Comparison of ENCODE assay signal across 26 cellular contexts in the genomic region with DNA sequence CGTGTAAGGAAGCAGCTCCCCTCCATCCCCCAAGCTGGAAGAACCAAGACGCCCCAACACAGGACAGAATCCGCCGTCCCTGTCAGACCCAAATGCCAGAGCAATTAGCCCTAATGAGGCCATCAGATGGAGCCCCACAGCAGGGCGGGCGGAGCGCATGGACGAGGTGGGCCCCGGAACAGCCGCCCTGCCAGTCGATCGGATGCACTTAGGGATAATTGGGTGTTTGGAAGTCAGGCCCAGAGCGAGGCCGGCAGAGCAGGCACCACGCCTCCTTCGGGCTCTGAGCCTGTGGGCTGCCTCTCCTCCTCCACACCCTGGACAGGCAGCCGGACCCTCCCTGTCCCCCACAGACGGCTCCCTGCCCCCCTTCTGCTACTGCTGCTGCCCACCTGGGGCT. TPM values are rescaled to one million over a fixed set of nuclear protein-coding genes. Genes with fewer than 3 reads are reported as not detected.
"Had no signal": no experiment of that assay in that cellular context is flagged by ENCODE, and none has a peak within 500 bp of the region (broad histone marks: within the 10 kb centered on the region; RNA-seq: fewer than 3 reads in every experiment).

No MANE protein-coding gene starts in this region.

- H3K27me3 Mint-ChIP-seq: activated B cell treated with CpG ODN at 0.5 μM for 24 hours; activated CD4-positive, alpha-beta T cell treated with anti-CD3 and anti-CD28 coated beads, Interleukin-2, amount 10 ng/mL, durations not matched to agents 24 days and 14 days; activated CD8-positive, alpha-beta memory T cell treated with anti-CD3 and anti-CD28 coated beads, Interleukin-2, amount 10 ng/mL, durations not matched to agents 7 days and 5 days; activated naive CD8-positive, alpha-beta T cell; activated T-cell treated with anti-CD3 and anti-CD28 coated beads, Interleukin-2, amount 50 U/mL, for 24 hours; central memory CD8-positive, alpha-beta T cell; T-helper 17 cell had no signal

- H3K4me3 Mint-ChIP-seq: activated B cell treated with CpG ODN at 0.5 μM for 24 hours; activated CD4-positive, alpha-beta T cell treated with anti-CD3 and anti-CD28 coated beads, Interleukin-2, amount 10 ng/mL, durations not matched to agents 24 days and 14 days; activated CD8-positive, alpha-beta memory T cell treated with anti-CD3 and anti-CD28 coated beads, Interleukin-2, amount 10 ng/mL, durations not matched to agents 7 days and 5 days; activated naive CD8-positive, alpha-beta T cell; activated T-cell treated with anti-CD3 and anti-CD28 coated beads, Interleukin-2, amount 50 U/mL, for 24 hours; activated T-helper 1 cell treated with anti-CD3 and anti-CD28 coated beads, Interleukin-12 subunit alpha, Interleukin-12 subunit beta, Interleukin-2, Interleukin-4 antibody, amounts not matched to agents 30 ng/mL and 10 ng/mL and 1 ng/mL, durations not matched to agents 14 hours and 24 hours and 36 hours; central memory CD8-positive, alpha-beta T cell; T-helper 17 cell had no signal

- ATAC-seq: activated CD8-positive, alpha-beta memory T cell treated with anti-CD3 and anti-CD28 coated beads, Interleukin-2, amount 10 ng/mL, durations not matched to agents 7 days and 5 days; T-helper 17 cell had no signal

- H3K9me3 Mint-ChIP-seq: activated B cell treated with CpG ODN at 0.5 μM for 24 hours; activated CD4-positive, alpha-beta T cell treated with anti-CD3 and anti-CD28 coated beads, Interleukin-2, amount 10 ng/mL, durations not matched to agents 24 days and 14 days; activated T-cell treated with anti-CD3 and anti-CD28 coated beads, Interleukin-2, amount 50 U/mL, for 24 hours; activated T-helper 1 cell treated with anti-CD3 and anti-CD28 coated beads, Interleukin-12 subunit alpha, Interleukin-12 subunit beta, Interleukin-2, Interleukin-4 antibody, amounts not matched to agents 30 ng/mL and 10 ng/mL and 1 ng/mL, durations not matched to agents 14 hours and 24 hours and 36 hours; central memory CD8-positive, alpha-beta T cell had no signal

- H3K4me1 ChIP-seq: Peyer's patch had no signal

- H3K36me3 Mint-ChIP-seq: activated CD8-positive, alpha-beta memory T cell treated with anti-CD3 and anti-CD28 coated beads, Interleukin-2, amount 10 ng/mL, durations not matched to agents 7 days and 5 days; activated naive CD8-positive, alpha-beta T cell; brain had no signal

- H3K4me1 Mint-ChIP-seq: activated B cell treated with CpG ODN at 0.5 μM for 24 hours; activated CD4-positive, alpha-beta T cell treated with anti-CD3 and anti-CD28 coated beads, Interleukin-2, amount 10 ng/mL, durations not matched to agents 24 days and 14 days; activated CD8-positive, alpha-beta memory T cell treated with anti-CD3 and anti-CD28 coated beads, Interleukin-2, amount 10 ng/mL, durations not matched to agents 7 days and 5 days; central memory CD8-positive, alpha-beta T cell had no signal

- H3K27ac ChIP-seq: Peyer's patch had no signal

- H3K4me3 ChIP-seq: MG63, Peyer's patch had no signal

- DNase-seq: activated B cell treated with CpG ODN at 0.5 μM for 24 hours; activated CD4-positive, alpha-beta T cell treated with anti-CD3 and anti-CD28 coated beads for 1 hour; activated CD4-positive, alpha-beta T cell treated with anti-CD3 and anti-CD28 coated beads, Interleukin-2, amount 10 ng/mL, durations not matched to agents 24 days and 14 days; activated CD4-positive, alpha-beta T cell treated with anti-CD3 and anti-CD28 coated beads, Interleukin-2, amount 50 U/mL, for 48 hours; activated CD8-positive, alpha-beta memory T cell treated with anti-CD3 and anti-CD28 coated beads, Interleukin-2, amount 10 ng/mL, durations not matched to agents 7 days and 5 days; activated effector memory CD4-positive, alpha-beta T cell treated with Interleukin-2 at 50 U/mL for 16 hours; activated naive CD4-positive, alpha-beta T cell treated with Interleukin-2 at 50 U/mL for 16 hours; activated T-cell treated with anti-CD3 and anti-CD28 coated beads, Interleukin-2, amount 50 U/mL, for 24 hours; amygdala; MG63; MV-4-11; NCI-H1092 treated with DMSO at 0.1 percent for 48 hours; NCI-H1417 treated with DMSO at 0.1 percent for 48 hours; NCI-H187; NCI-H2081; NCI-H345; NCI-H510A treated with DMSO at 0.1 percent for 48 hours; Peyer's patch; SIG-M5; T-helper 17 cell; T-helper 9 cell had no signal

- H3K27me3 ChIP-seq: MG63, Peyer's patch had no signal

- H3K36me3 ChIP-seq: MG63, Peyer's patch had no signal

- H3K27ac Mint-ChIP-seq: activated CD4-positive, alpha-beta T cell treated with anti-CD3 and anti-CD28 coated beads, Interleukin-2, amount 10 ng/mL, durations not matched to agents 24 days and 14 days; activated CD8-positive, alpha-beta memory T cell treated with anti-CD3 and anti-CD28 coated beads, Interleukin-2, amount 10 ng/mL, durations not matched to agents 7 days and 5 days; activated naive CD8-positive, alpha-beta T cell; activated T-cell treated with anti-CD3 and anti-CD28 coated beads, Interleukin-2, amount 50 U/mL, for 24 hours; activated T-helper 1 cell treated with anti-CD3 and anti-CD28 coated beads, Interleukin-12 subunit alpha, Interleukin-12 subunit beta, Interleukin-2, Interleukin-4 antibody, amounts not matched to agents 30 ng/mL and 10 ng/mL and 1 ng/mL, durations not matched to agents 14 hours and 24 hours and 36 hours; T-helper 17 cell had no signal

RNA-seq across cellular contexts. Expression of a gene that starts 5.5 kb away (rescaled TPM):
- total RNA-seq: activated B cell treated with CpG ODN at 0.5 μM for 24 hours; activated CD4-positive, alpha-beta T cell treated with anti-CD3 and anti-CD28 coated beads, Interleukin-2, amount 10 ng/mL, durations not matched to agents 24 days and 14 days; activated CD8-positive, alpha-beta memory T cell treated with anti-CD3 and anti-CD28 coated beads, Interleukin-2, amount 10 ng/mL, durations not matched to agents 7 days and 5 days; activated T-helper 1 cell treated with anti-CD3 and anti-CD28 coated beads, Interleukin-12 subunit alpha, Interleukin-12 subunit beta, Interleukin-2, Interleukin-4 antibody, amounts not matched to agents 30 ng/mL and 10 ng/mL and 1 ng/mL, durations not matched to agents 14 hours and 24 hours and 36 hours; astrocyte; T-helper 17 cell had no signal

RNA-seq across cellular contexts. Expression of a gene that starts 16.1 kb away (rescaled TPM):
- total RNA-seq: activated B cell treated with CpG ODN at 0.5 μM for 24 hours; activated CD4-positive, alpha-beta T cell treated with anti-CD3 and anti-CD28 coated beads, Interleukin-2, amount 10 ng/mL, durations not matched to agents 24 days and 14 days; activated CD8-positive, alpha-beta memory T cell treated with anti-CD3 and anti-CD28 coated beads, Interleukin-2, amount 10 ng/mL, durations not matched to agents 7 days and 5 days; activated T-helper 1 cell treated with anti-CD3 and anti-CD28 coated beads, Interleukin-12 subunit alpha, Interleukin-12 subunit beta, Interleukin-2, Interleukin-4 antibody, amounts not matched to agents 30 ng/mL and 10 ng/mL and 1 ng/mL, durations not matched to agents 14 hours and 24 hours and 36 hours; astrocyte; Peyer's patch; T-helper 17 cell had no signal

RNA-seq across cellular contexts. Expression of a gene that starts 37.9 kb away (rescaled TPM):
- total RNA-seq: activated B cell treated with CpG ODN at 0.5 μM for 24 hours had no signal
